ENCODE assay signal across 23 cellular contexts in genomic region chr9:13090588-13090987, GRCh38.
"Had no signal": no experiment of that assay in that cellular context is flagged by ENCODE, and none has a peak within 500 bp of the region (broad histone marks: within the 10 kb centered on the region; RNA-seq: fewer than 3 reads in every experiment).

No MANE protein-coding gene starts in this region.

- DNase-seq: activated CD4-positive, alpha-beta T cell treated with anti-CD3 and anti-CD28 coated beads, Interleukin-2, amount 50 U/mL, for 1 hour; activated CD4-positive, CD25-positive, alpha-beta regulatory T cell treated with anti-CD3 and anti-CD28 coated beads, Interleukin-2, amount 50 U/mL, for 72 hours; activated CD8-positive, alpha-beta T cell treated with anti-CD3 and anti-CD28 coated beads, Interleukin-2, amount 10 ng/mL, durations not matched to agents 7 days and 5 days; activated gamma-delta T cell treated with Interleukin-2 at 50 U/mL for 16 hours; activated T-cell treated with anti-CD3 and anti-CD28 coated beads, Interleukin-2, amount 50 U/mL, for 1 hour; adrenal gland; cerebellar nuclear complex; effector CD8-positive, alpha-beta T cell; head of caudate nucleus; hypothalamus; left ventricle myocardium superior; mucosa of descending colon; nucleus accumbens; spleen; stimulated activated CD4-positive, alpha-beta T cell treated with anti-CD3 and anti-CD28 coated beads, Interleukin-4, amount 100 ng/mL, for 24 hours; stimulated activated naive CD4-positive, alpha-beta T cell treated with Interleukin-2 at 50 U/mL for 16 hours; T-cell; WERI-Rb-1 had no signal

- H3K27me3 ChIP-seq: adrenal gland, breast epithelium, gastroesophageal sphincter, spleen had no signal

- H3K27ac ChIP-seq: adrenal gland, breast epithelium, gastroesophageal sphincter, spleen, WERI-Rb-1 had no signal

- H3K27ac Mint-ChIP-seq: activated CD8-positive, alpha-beta T cell treated with anti-CD3 and anti-CD28 coated beads, Interleukin-2, amount 10 ng/mL, durations not matched to agents 7 days and 5 days; activated naive CD4-positive, alpha-beta T cell treated with anti-CD3 and anti-CD28 coated beads, Interleukin-2, amount 50 U/mL, for 24 hours; memory B cell; T-cell; T-helper 2 cell treated with Interferon-gamma antibody and Interleukin-4, amounts not matched to agents 5 μg/mL and 100 μg/mL, for 36 hours had no signal

- H3K4me1 Mint-ChIP-seq: activated naive CD4-positive, alpha-beta T cell treated with anti-CD3 and anti-CD28 coated beads, Interleukin-2, amount 50 U/mL, for 24 hours; memory B cell; T-cell had no signal

- H3K36me3 Mint-ChIP-seq: activated naive CD4-positive, alpha-beta T cell treated with anti-CD3 and anti-CD28 coated beads, Interleukin-2, amount 50 U/mL, for 24 hours; memory B cell; T-cell had no signal

- H3K27me3 Mint-ChIP-seq: activated naive CD4-positive, alpha-beta T cell treated with anti-CD3 and anti-CD28 coated beads, Interleukin-2, amount 50 U/mL, for 24 hours; memory B cell; T-cell had no signal

- H3K4me3 Mint-ChIP-seq: activated CD8-positive, alpha-beta T cell treated with anti-CD3 and anti-CD28 coated beads, Interleukin-2, amount 10 ng/mL, durations not matched to agents 7 days and 5 days; activated naive CD4-positive, alpha-beta T cell treated with anti-CD3 and anti-CD28 coated beads, Interleukin-2, amount 50 U/mL, for 24 hours; memory B cell; T-cell; T-helper 2 cell treated with Interferon-gamma antibody and Interleukin-4, amounts not matched to agents 5 μg/mL and 100 μg/mL, for 36 hours had no signal

- H3K4me1 ChIP-seq: adrenal gland, breast epithelium, spleen had no signal

- H3K9me3 ChIP-seq: adrenal gland, breast epithelium, gastroesophageal sphincter, mucosa of descending colon, spleen had no signal

- H3K36me3 ChIP-seq: adrenal gland, breast epithelium, gastroesophageal sphincter, spleen, WERI-Rb-1 had no signal

- H3K4me3 ChIP-seq: adrenal gland, breast epithelium, gastroesophageal sphincter, mucosa of descending colon, spleen had no signal
